Comparison of ENCODE assay signal across 18 cellular contexts in genomic region chr11:56782167-56782847, GRCh38. TPM values are rescaled to one million over a fixed set of nuclear protein-coding genes. Genes with fewer than 3 reads are reported as not detected.
DNase-seq lines count a peak whose midpoint lies in the region; ATAC-seq and TF ChIP-seq lines count a peak whose summit lies in the region.
"Had no signal": no experiment of that assay in that cellular context is flagged by ENCODE, and none has a peak within 500 bp of the region (broad histone marks: within the 10 kb centered on the region; RNA-seq: fewer than 3 reads in every experiment).

No MANE protein-coding gene starts in this region.

- ATAC-seq in GM18508 (IDR thresholded peaks at IDR 0.05; ENCODE audit: insufficient read depth, unreplicated experiment): peak; percentile 92
- ATAC-seq in GM21526 (IDR thresholded peaks at IDR 0.05; ENCODE audit: low FRiP score, unreplicated experiment): peak; percentile 61
- ATAC-seq in HG03103 (IDR thresholded peaks at IDR 0.05; ENCODE audit: low read depth, unreplicated experiment): peak; percentile 84
- ATAC-seq: activated CD8-positive, alpha-beta T cell treated with anti-CD3 and anti-CD28 coated beads for 36 hours; sciatic nerve; stimulated activated naive CD8-positive, alpha-beta T cell treated with anti-CD3 and anti-CD28 coated beads, Interleukin-15, amount 100 ng/mL, for 72 hours had no signal

- no peak overlapping the region for H3K27ac Mint-ChIP-seq in endothelial cell (ENCODE audit: unreplicated experiment)
- H3K27ac Mint-ChIP-seq in activated T-cell treated with anti-CD3 and anti-CD28 coated beads, Interleukin-2, amount 50 U/mL, for 24 hours: no peak overlapping the region
- H3K27ac Mint-ChIP-seq: activated CD8-positive, alpha-beta T cell treated with anti-CD3 and anti-CD28 coated beads for 36 hours had no signal

- no peak overlapping the region for H3K4me3 ChIP-seq in NB4 (ENCODE audit: low read depth, low read length)

- no peaks in the 10 kb centered on the region for H3K36me3 Mint-ChIP-seq in endothelial cell (ENCODE audit: low read depth, unreplicated experiment)
- no peaks in the 10 kb centered on the region for H3K36me3 Mint-ChIP-seq in activated T-cell treated with anti-CD3 and anti-CD28 coated beads, Interleukin-2, amount 50 U/mL, for 24 hours (ENCODE audit: low read depth)

- no peaks in the 10 kb centered on the region for H3K9me3 Mint-ChIP-seq in endothelial cell (ENCODE audit: unreplicated experiment)
- no peaks in the 10 kb centered on the region for H3K9me3 Mint-ChIP-seq in activated T-cell treated with anti-CD3 and anti-CD28 coated beads, Interleukin-2, amount 50 U/mL, for 24 hours
- H3K9me3 Mint-ChIP-seq: activated CD8-positive, alpha-beta T cell treated with anti-CD3 and anti-CD28 coated beads for 36 hours; neural crest cell; stimulated activated naive CD8-positive, alpha-beta T cell treated with anti-CD3 and anti-CD28 coated beads, Interleukin-15, amount 100 ng/mL, for 72 hours had no signal

- peaks cover 5% of the 10 kb centered on the region for H3K27me3 Mint-ChIP-seq in endothelial cell (ENCODE audit: unreplicated experiment)
- no peaks in the 10 kb centered on the region for H3K27me3 Mint-ChIP-seq in activated T-cell treated with anti-CD3 and anti-CD28 coated beads, Interleukin-2, amount 50 U/mL, for 24 hours
- H3K27me3 Mint-ChIP-seq: activated CD8-positive, alpha-beta T cell treated with anti-CD3 and anti-CD28 coated beads for 36 hours; stimulated activated naive CD8-positive, alpha-beta T cell treated with anti-CD3 and anti-CD28 coated beads, Interleukin-15, amount 100 ng/mL, for 72 hours had no signal

- TF ChIP-seq CTCF in NB4 (IDR thresholded peaks at IDR 0.05; ENCODE audit: low read depth, low read length) (no peak), endothelial cell (IDR thresholded peaks at IDR 0.05; ENCODE audit: unreplicated experiment) (no peak)

- intact Hi-C loops in cardiac septum (cut with DNase I): loop anchor here (10.0 kb wide), 1 partner anchor 158 kb away; no protein-coding TSS in a partner anchor

- DNase-seq in NB4 (ENCODE audit: low read depth): peak; percentile 14
- no peak for DNase-seq in endothelial cell (ENCODE audit: low spot score)
- no peak for DNase-seq in GF-D8 (lab: John Stamatoyannopoulos, UW)
- DNase-seq in activated T-cell treated with anti-CD3 and anti-CD28 coated beads, Interleukin-2, amount 50 U/mL, for 24 hours: no peak
- DNase-seq in cardiac septum (ENCODE audit: low spot score): no peak
- DNase-seq: activated CD8-positive, alpha-beta T cell treated with anti-CD3 and anti-CD28 coated beads for 36 hours; activated gamma-delta T cell; IMR-90; mammary epithelial cell; NCI-H1436 treated with DMSO at 0.1 percent for 48 hours; NCI-H526; SHP77; stimulated activated naive CD8-positive, alpha-beta T cell treated with anti-CD3 and anti-CD28 coated beads, Interleukin-15, amount 100 ng/mL, for 72 hours had no signal

- H3K4me3 Mint-ChIP-seq in endothelial cell (ENCODE audit: unreplicated experiment): no peak overlapping the region
- no peak overlapping the region for H3K4me3 Mint-ChIP-seq in activated T-cell treated with anti-CD3 and anti-CD28 coated beads, Interleukin-2, amount 50 U/mL, for 24 hours
- H3K4me3 Mint-ChIP-seq: activated CD8-positive, alpha-beta T cell treated with anti-CD3 and anti-CD28 coated beads for 36 hours; neural crest cell; stimulated activated naive CD8-positive, alpha-beta T cell treated with anti-CD3 and anti-CD28 coated beads, Interleukin-15, amount 100 ng/mL, for 72 hours had no signal

- TF ChIP-seq POLR2A in NB4 (IDR thresholded peaks at IDR 0.05; ENCODE audit: extremely low read depth, insufficient read length): no peak

- H3K4me1 Mint-ChIP-seq in endothelial cell (ENCODE audit: unreplicated experiment): no peaks in the 10 kb centered on the region
- H3K4me1 Mint-ChIP-seq in activated T-cell treated with anti-CD3 and anti-CD28 coated beads, Interleukin-2, amount 50 U/mL, for 24 hours (ENCODE audit: low read depth): peaks cover 2% of the 10 kb centered on the region
- H3K4me1 Mint-ChIP-seq: neural crest cell; stimulated activated naive CD8-positive, alpha-beta T cell treated with anti-CD3 and anti-CD28 coated beads, Interleukin-15, amount 100 ng/mL, for 72 hours had no signal

RNA-seq across cellular contexts. Expression of gene OR9G4, which starts 33.8 kb away (rescaled TPM):
- total RNA-seq in endothelial cell (ENCODE audit: unreplicated experiment) (not detected), cardiac septum (not detected)
- total RNA-seq: activated CD8-positive, alpha-beta T cell treated with anti-CD3 and anti-CD28 coated beads for 36 hours; IMR-90; mammary epithelial cell; neural crest cell; sciatic nerve had no signal
